25 cellular contexts compared by ENCODE assay signal in the genomic region with DNA sequence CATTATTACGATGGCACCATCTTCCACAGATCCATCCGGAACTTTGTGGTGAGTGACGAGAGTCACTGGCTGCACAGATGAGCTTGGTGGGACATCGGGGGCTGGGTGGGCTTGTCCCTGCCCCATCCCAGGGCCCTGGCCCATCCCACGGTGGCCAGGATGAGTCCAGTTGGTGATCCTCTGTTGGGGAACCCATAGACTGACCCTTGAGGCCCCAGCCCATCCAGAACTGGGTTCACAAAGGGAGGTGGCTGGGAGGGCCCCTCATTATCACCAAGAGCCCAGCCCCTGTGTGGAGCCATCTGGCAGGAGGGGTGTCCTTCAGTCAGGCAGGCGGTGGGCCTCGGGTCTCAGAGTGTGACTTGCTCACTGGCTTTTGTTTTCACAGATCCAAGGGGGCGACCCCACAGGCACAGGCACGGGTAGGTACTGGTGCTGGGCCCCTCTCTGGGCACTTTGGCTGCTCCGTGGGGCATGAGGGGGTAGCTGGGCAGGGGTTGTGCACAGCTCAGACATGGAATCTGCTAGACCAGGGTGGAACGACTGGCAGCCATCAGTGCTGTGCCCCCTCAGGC. TPM values are rescaled to one million over a fixed set of nuclear protein-coding genes. Genes with fewer than 3 reads are reported as not detected.
DNase-seq lines count a peak whose midpoint lies in the region; ATAC-seq lines count a peak whose summit lies in the region.
"Had no signal": no experiment of that assay in that cellular context is flagged by ENCODE, and none has a peak within 500 bp of the region (broad histone marks: within the 10 kb centered on the region; RNA-seq: fewer than 3 reads in every experiment).

No MANE protein-coding gene starts in this region.

- peak overlapping the region; percentile 87 for H3K27ac Mint-ChIP-seq in stimulated activated memory B cell treated with anti-CD40 and anti-IgM and Interleukin-4, amounts not matched to agents 10 μg/mL and 1 μg/mL and 100 μg/mL, for 72 hours
- no peak overlapping the region for H3K27ac Mint-ChIP-seq in activated naive CD8-positive, alpha-beta T cell treated with anti-CD3 and anti-CD28 coated beads for 36 hours

- no peaks in the 10 kb centered on the region for H3K27me3 Mint-ChIP-seq in stimulated activated memory B cell treated with anti-CD40 and anti-IgM and Interleukin-4, amounts not matched to agents 10 μg/mL and 1 μg/mL and 100 μg/mL, for 72 hours
- H3K27me3 Mint-ChIP-seq in activated naive CD8-positive, alpha-beta T cell treated with anti-CD3 and anti-CD28 coated beads for 36 hours, result no peaks in the 10 kb centered on the region
- H3K27me3 Mint-ChIP-seq: CD8-positive, alpha-beta memory T cell had no signal

- H3K9me3 Mint-ChIP-seq in stimulated activated memory B cell treated with anti-CD40 and anti-IgM and Interleukin-4, amounts not matched to agents 10 μg/mL and 1 μg/mL and 100 μg/mL, for 72 hours, result no peaks in the 10 kb centered on the region
- H3K9me3 Mint-ChIP-seq in activated naive CD8-positive, alpha-beta T cell treated with anti-CD3 and anti-CD28 coated beads for 36 hours, result no peaks in the 10 kb centered on the region
- H3K9me3 Mint-ChIP-seq: CD8-positive, alpha-beta memory T cell had no signal

- ATAC-seq in esophagus mucosa, result peak; percentile 4
- no peak for ATAC-seq in stimulated activated memory B cell treated with anti-CD40 and anti-IgM and Interleukin-4, amounts not matched to agents 10 μg/mL and 1 μg/mL and 100 μg/mL, for 72 hours
- ATAC-seq: HCT116 had no signal

- no peak overlapping the region for H3K4me3 Mint-ChIP-seq in stimulated activated memory B cell treated with anti-CD40 and anti-IgM and Interleukin-4, amounts not matched to agents 10 μg/mL and 1 μg/mL and 100 μg/mL, for 72 hours
- H3K4me3 Mint-ChIP-seq in activated naive CD8-positive, alpha-beta T cell treated with anti-CD3 and anti-CD28 coated beads for 36 hours, result no peak overlapping the region
- H3K4me3 Mint-ChIP-seq: CD8-positive, alpha-beta memory T cell had no signal

- H3K4me2 ChIP-seq in BLaER1, result peak overlapping the region; percentile 94
- H3K4me2 ChIP-seq: KMS-11, PC-9 had no signal

- H3K9ac ChIP-seq in BLaER1, result peak overlapping the region; percentile 66
- H3K9ac ChIP-seq: GM23248, KMS-11 had no signal

- DNase-seq in H7 (peak; percentile 41), cerebellum (ENCODE audit: low spot score) (no peak), EL (no peak)
- no peak for DNase-seq in activated naive CD8-positive, alpha-beta T cell treated with anti-CD3 and anti-CD28 coated beads for 36 hours
- DNase-seq: Calu3; CD8-positive, alpha-beta memory T cell; DMS153; GDM1; GM23248; NCI-H1092 treated with DMSO at 0.1 percent for 48 hours; NCI-H1436 treated with DMSO at 0.1 percent for 48 hours; NCI-H2029; NCI-H226; NCI-H510A treated with DMSO at 0.1 percent for 48 hours; NCI-H748 treated with DMSO at 0.1 percent for 48 hours; PC-9; RPMI8226; SIG-M5 had no signal

- peaks cover 36% of the 10 kb centered on the region for H3K4me1 Mint-ChIP-seq in stimulated activated memory B cell treated with anti-CD40 and anti-IgM and Interleukin-4, amounts not matched to agents 10 μg/mL and 1 μg/mL and 100 μg/mL, for 72 hours
- H3K4me1 Mint-ChIP-seq in activated naive CD8-positive, alpha-beta T cell treated with anti-CD3 and anti-CD28 coated beads for 36 hours, result peaks cover 24% of the 10 kb centered on the region

- peaks cover 64% of the 10 kb centered on the region for H3K36me3 ChIP-seq in BLaER1
- H3K36me3 ChIP-seq in H7 (replicated peaks; ENCODE audit: control insufficient read depth, insufficient read depth, low read length), result peaks cover 5% of the 10 kb centered on the region

- peaks cover 74% of the 10 kb centered on the region for H3K4me1 ChIP-seq in BLaER1

- H3K36me3 Mint-ChIP-seq in stimulated activated memory B cell treated with anti-CD40 and anti-IgM and Interleukin-4, amounts not matched to agents 10 μg/mL and 1 μg/mL and 100 μg/mL, for 72 hours, result peaks cover 49% of the 10 kb centered on the region
- peaks cover 15% of the 10 kb centered on the region for H3K36me3 Mint-ChIP-seq in activated naive CD8-positive, alpha-beta T cell treated with anti-CD3 and anti-CD28 coated beads for 36 hours

- H3K27me3 ChIP-seq in BLaER1 (no peaks in the 10 kb centered on the region), H7 (ENCODE audit: control insufficient read depth, insufficient read depth, low read length) (no peaks in the 10 kb centered on the region)

- 0 out of 2 replicates have a peak, but pooled peaks cover 7% of the 10 kb centered on the region for H4K20me1 ChIP-seq in BLaER1

- H3K4me3 ChIP-seq in BLaER1 (peak overlapping the region; percentile 30; the same call in 1 of the 2 replicates), H7 (ENCODE audit: insufficient read depth, low read depth, low read length) (no peak overlapping the region)
- H3K4me3 ChIP-seq: GM23248, PC-9 had no signal

- peak overlapping the region; percentile 85 for H3K27ac ChIP-seq in BLaER1
- H3K27ac ChIP-seq: C4-2B, GM23248, HL-60, KMS-11, PC-9 had no signal

- H3K9me3 ChIP-seq in BLaER1, result no peaks in the 10 kb centered on the region

RNA-seq across cellular contexts. Expression of a gene that starts 22.0 kb away (rescaled TPM):
- total RNA-seq in H7 (2014; rRNA removed; shearing (Covaris generic)), result 23.1 and 23.5 TPM in 2 replicates
- 31.3 TPM for total RNA-seq in esophagus mucosa
- total RNA-seq in cerebellum, result 32.3 TPM
- total RNA-seq in activated naive CD8-positive, alpha-beta T cell treated with anti-CD3 and anti-CD28 coated beads for 36 hours, result 10 to 100 TPM; 41.6 to 43.8 TPM

RNA-seq across cellular contexts. Expression of a gene that starts 45.7 kb away (rescaled TPM):
- total RNA-seq in H7 (2014; rRNA removed; shearing (Covaris generic)), result 29.3 and 54.0 TPM in 2 replicates
- 14.1 TPM for total RNA-seq in esophagus mucosa
- total RNA-seq in cerebellum, result 5.0 TPM
- total RNA-seq in activated naive CD8-positive, alpha-beta T cell treated with anti-CD3 and anti-CD28 coated beads for 36 hours, result 10 to 100 TPM; 52.6 to 53.8 TPM

RNA-seq across cellular contexts. Expression of a gene that starts 47.8 kb away (rescaled TPM):
- total RNA-seq in H7 (2014; rRNA removed; shearing (Covaris generic)), result 2.2 and 6.4 TPM in 2 replicates
- total RNA-seq in esophagus mucosa (0.36 TPM), cerebellum (38.7 TPM)
- total RNA-seq in activated naive CD8-positive, alpha-beta T cell treated with anti-CD3 and anti-CD28 coated beads for 36 hours, result under 1 TPM; 0.60 to 0.72 TPM

RNA-seq across cellular contexts. Expression of a gene that starts 55.2 kb away (rescaled TPM):
- total RNA-seq in H7 (2014; rRNA removed; shearing (Covaris generic)), result 0.48 and 0.55 TPM in 2 replicates
- total RNA-seq in esophagus mucosa (not detected), cerebellum (0.45 TPM)
- total RNA-seq in activated naive CD8-positive, alpha-beta T cell treated with anti-CD3 and anti-CD28 coated beads for 36 hours, result under 1 TPM; 0.29 to 0.34 TPM
- total RNA-seq: Calu3 had no signal

RNA-seq across cellular contexts. Expression of a gene that starts 58.0 kb away (rescaled TPM):
- 53.0 and 57.3 TPM in 2 replicates for total RNA-seq in H7 (2014; rRNA removed; shearing (Covaris generic))
- total RNA-seq in esophagus mucosa, result 20.5 TPM
- total RNA-seq in cerebellum, result 4.2 TPM
- 10 to 100 TPM; 83.0 to 86.4 TPM for total RNA-seq in activated naive CD8-positive, alpha-beta T cell treated with anti-CD3 and anti-CD28 coated beads for 36 hours
